In genomic region chr10:78570633-78571032, GRCh38 we compare ENCODE assay signal across 11 cellular contexts.
DNase-seq lines count a peak whose midpoint lies in the region; ATAC-seq and TF ChIP-seq lines count a peak whose summit lies in the region.
"Had no signal": no experiment of that assay in that cellular context is flagged by ENCODE, and none has a peak within 500 bp of the region (broad histone marks: within the 10 kb centered on the region; RNA-seq: fewer than 3 reads in every experiment).

No MANE protein-coding gene starts in this region.

- H3K9me3 ChIP-seq in BE2C (no peaks in the 10 kb centered on the region), heart left ventricle (no peaks in the 10 kb centered on the region), neuronal stem cell (replicated peaks in 1 of 2; ENCODE audit: control insufficient read depth in 2 of 2, insufficient read depth in 1 of 2, low read depth in 1 of 2, low read length in 2 of 2) (peaks cover 0 to 4% of the 10 kb centered on the region in 2 donors)

- H4K91ac ChIP-seq in neuronal stem cell (ENCODE audit: low read depth, low read length, poor library complexity), result no peak overlapping the region

- H3K4me1 ChIP-seq in BE2C, result peaks cover 23% of the 10 kb centered on the region
- H3K4me1 ChIP-seq in heart left ventricle, result peaks cover 0 to 21% (median 4%) of the 10 kb centered on the region in 12 donors
- H3K4me1 ChIP-seq in neuronal stem cell (ENCODE audit: control insufficient read depth in 2 of 2, insufficient read depth in 1 of 2, low read depth in 1 of 2, low read length in 2 of 2), result peaks cover 7 to 23% of the 10 kb centered on the region in 2 donors

- H2AFZ ChIP-seq in neuronal stem cell (ENCODE audit: low read length), result peak overlapping the region; percentile 67

- H2BK120ac ChIP-seq in neuronal stem cell (ENCODE audit: low read depth, low read length), result no peak overlapping the region

- H3K4me2 ChIP-seq in neuronal stem cell (ENCODE audit: insufficient read depth, low read length, poor library complexity, severe bottlenecking), result no peak overlapping the region

- no peak for TF ChIP-seq POLR2A in NB4 (IDR thresholded peaks at IDR 0.05; ENCODE audit: extremely low read depth, insufficient read length)
- TF ChIP-seq POLR2A in heart left ventricle (IDR thresholded peaks at IDR 0.05), result no peak

- 58 to 66% (median 64%) methylated on average over 7 of the region's 7 CpGs for whole genome bisulfite sequencing in heart left ventricle, 4 donors
- no CpG with 5 or more reads among the region's 7 CpGs for WGBS in neuronal stem cell (ENCODE audit: extremely low coverage in 2 of 2, insufficient read length in 2 of 2, insufficient replicate concordance in 1 of 2), 2 donors

- H3K36me3 ChIP-seq in BE2C (no peaks in the 10 kb centered on the region), heart left ventricle (no peaks in the 10 kb centered on the region), neuronal stem cell (replicated peaks in 1 of 2; ENCODE audit: control insufficient read depth in 2 of 2, insufficient read depth in 2 of 2, low read length in 2 of 2) (no peaks in the 10 kb centered on the region)

- TF ChIP-seq CTCF in BE2C (IDR thresholded peaks at IDR 0.05; ENCODE audit: low read depth, low read length) (no peak), NB4 (IDR thresholded peaks at IDR 0.05; ENCODE audit: low read depth, low read length) (no peak), heart left ventricle (IDR thresholded peaks at IDR 0.05) (no peak), foreskin fibroblast (IDR thresholded peaks at IDR 0.05; ENCODE audit: low read depth, low read length) (no peak)

- no peak overlapping the region for H4K8ac ChIP-seq in neuronal stem cell (ENCODE audit: low read depth, low read length)

- intact Hi-C loops in heart left ventricle (cut with DNase I), result no loop called here

- DNase-seq in BE2C (peak; percentile 28), NB4 (ENCODE audit: low read depth) (peak; percentile 8), heart left ventricle (no peak), neuronal stem cell (ENCODE audit: low spot score) (no peak), DMS153 (lab: John Stamatoyannopoulos, UW) (no peak), foreskin fibroblast (no peak)
- DNase-seq: activated CD4-positive, alpha-beta T cell treated with anti-CD3 and anti-CD28 coated beads for 48 hours; central memory CD4-positive, alpha-beta T cell had no signal

- no peak overlapping the region for H3K9ac ChIP-seq in neuronal stem cell (ENCODE audit: low read depth, low read length, poor library complexity)

- H3K23ac ChIP-seq in neuronal stem cell (ENCODE audit: low read depth, low read length, poor library complexity), result no peak overlapping the region

- peak overlapping the region; percentile 61 for H3K18ac ChIP-seq in neuronal stem cell (ENCODE audit: low read length)

- ATAC-seq in heart left ventricle (peak in 3 of 4 donors; percentile 13 to 29 (median 27)), HG02885 (IDR thresholded peaks at IDR 0.05; ENCODE audit: poor library complexity, unreplicated experiment) (no peak), HG02798 (IDR thresholded peaks at IDR 0.05; ENCODE audit: poor library complexity, unreplicated experiment) (no peak)

- H2AK5ac ChIP-seq in neuronal stem cell (ENCODE audit: low read depth, low read length), result no peak overlapping the region

- no peaks in the 10 kb centered on the region for H3K27me3 ChIP-seq in BE2C
- H3K27me3 ChIP-seq in heart left ventricle, result no peaks in the 10 kb centered on the region
- H3K27me3 ChIP-seq in neuronal stem cell (ENCODE audit: control insufficient read depth in 3 of 3, insufficient read depth in 3 of 3, low read depth in 1 of 3, low read length in 3 of 3), result no peaks in the 10 kb centered on the region

- H3K4me3 ChIP-seq in BE2C (ENCODE audit: low read depth, low read length) (no peak overlapping the region), NB4 (ENCODE audit: low read depth, low read length) (no peak overlapping the region), heart left ventricle (no peak overlapping the region), neuronal stem cell (ENCODE audit: low read length in 2 of 2) (no peak overlapping the region), foreskin fibroblast (ENCODE audit: low read depth in 1 of 2, low read length in 2 of 2) (no peak overlapping the region)
- H3K4me3 ChIP-seq: skin epidermis had no signal

- H2BK15ac ChIP-seq in neuronal stem cell (ENCODE audit: low read length), result no peak overlapping the region

- H3K14ac ChIP-seq in neuronal stem cell (ENCODE audit: low read length), result no peak overlapping the region

- H3K4ac ChIP-seq in neuronal stem cell (ENCODE audit: low read length), result no peak overlapping the region

- no peak overlapping the region for H2BK12ac ChIP-seq in neuronal stem cell (ENCODE audit: low read length)

- no peaks in the 10 kb centered on the region for H3K79me1 ChIP-seq in neuronal stem cell (ENCODE audit: low read depth, low read length)

- no peak overlapping the region for H2BK5ac ChIP-seq in neuronal stem cell (ENCODE audit: low read length)

- H3K27ac ChIP-seq in heart left ventricle (no peak overlapping the region), neuronal stem cell (replicated peaks; ENCODE audit: low read length) (no peak overlapping the region)

Comparison
In these comparisons a context has a peak if more than half of its experiments do, and no peak if none do; other contexts are left out.
1. DNase-seq: peak in BE2C (single experiment) and NB4 (single experiment); none in heart left ventricle (0 of 5), neuronal stem cell (single experiment), DMS153 (single experiment) and foreskin fibroblast (0 of 2).
2. ATAC-seq: peak in heart left ventricle (3 of 4); none in HG02885 (single experiment) and HG02798 (single experiment).